1 cellular context compared by ENCODE assay signal in the genomic region with DNA sequence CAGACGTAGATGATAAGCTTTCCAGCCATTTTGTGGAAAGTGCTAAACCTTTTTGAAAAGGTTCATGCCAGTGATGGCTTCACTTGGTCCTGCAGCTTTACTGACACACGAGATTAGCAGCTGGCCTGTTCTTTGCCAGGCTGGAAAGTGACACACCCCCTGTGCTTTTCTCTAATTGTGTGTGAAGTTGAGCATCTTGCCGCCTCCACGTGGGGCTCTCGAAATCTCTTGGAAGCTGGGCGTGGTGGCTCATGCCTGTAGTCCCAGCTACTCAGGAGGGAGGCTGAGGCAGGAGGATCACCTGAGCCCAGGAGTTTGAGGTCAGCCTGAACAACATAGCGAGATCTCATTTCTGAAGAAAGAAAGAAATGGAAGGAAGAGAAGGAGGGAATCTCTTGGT.
TF ChIP-seq lines count a peak whose summit lies in the region.

No MANE protein-coding gene starts in this region.

TF ChIP-seq in WTC11, 78 proteins besides CTCF, POLR2A, EP300 and RAD21 (continued from another document):
- TF ChIP-seq, protein P1, sequence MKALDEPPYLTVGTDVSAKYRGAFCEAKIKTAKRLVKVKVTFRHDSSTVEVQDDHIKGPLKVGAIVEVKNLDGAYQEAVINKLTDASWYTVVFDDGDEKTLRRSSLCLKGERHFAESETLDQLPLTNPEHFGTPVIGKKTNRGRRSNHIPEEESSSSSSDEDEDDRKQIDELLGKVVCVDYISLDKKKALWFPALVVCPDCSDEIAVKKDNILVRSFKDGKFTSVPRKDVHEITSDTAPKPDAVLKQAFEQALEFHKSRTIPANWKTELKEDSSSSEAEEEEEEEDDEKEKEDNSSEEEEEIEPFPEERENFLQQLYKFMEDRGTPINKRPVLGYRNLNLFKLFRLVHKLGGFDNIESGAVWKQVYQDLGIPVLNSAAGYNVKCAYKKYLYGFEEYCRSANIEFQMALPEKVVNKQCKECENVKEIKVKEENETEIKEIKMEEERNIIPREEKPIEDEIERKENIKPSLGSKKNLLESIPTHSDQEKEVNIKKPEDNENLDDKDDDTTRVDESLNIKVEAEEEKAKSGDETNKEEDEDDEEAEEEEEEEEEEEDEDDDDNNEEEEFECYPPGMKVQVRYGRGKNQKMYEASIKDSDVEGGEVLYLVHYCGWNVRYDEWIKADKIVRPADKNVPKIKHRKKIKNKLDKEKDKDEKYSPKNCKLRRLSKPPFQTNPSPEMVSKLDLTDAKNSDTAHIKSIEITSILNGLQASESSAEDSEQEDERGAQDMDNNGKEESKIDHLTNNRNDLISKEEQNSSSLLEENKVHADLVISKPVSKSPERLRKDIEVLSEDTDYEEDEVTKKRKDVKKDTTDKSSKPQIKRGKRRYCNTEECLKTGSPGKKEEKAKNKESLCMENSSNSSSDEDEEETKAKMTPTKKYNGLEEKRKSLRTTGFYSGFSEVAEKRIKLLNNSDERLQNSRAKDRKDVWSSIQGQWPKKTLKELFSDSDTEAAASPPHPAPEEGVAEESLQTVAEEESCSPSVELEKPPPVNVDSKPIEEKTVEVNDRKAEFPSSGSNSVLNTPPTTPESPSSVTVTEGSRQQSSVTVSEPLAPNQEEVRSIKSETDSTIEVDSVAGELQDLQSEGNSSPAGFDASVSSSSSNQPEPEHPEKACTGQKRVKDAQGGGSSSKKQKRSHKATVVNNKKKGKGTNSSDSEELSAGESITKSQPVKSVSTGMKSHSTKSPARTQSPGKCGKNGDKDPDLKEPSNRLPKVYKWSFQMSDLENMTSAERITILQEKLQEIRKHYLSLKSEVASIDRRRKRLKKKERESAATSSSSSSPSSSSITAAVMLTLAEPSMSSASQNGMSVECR (CRISPR knock-in tag; IDR thresholded peaks at IDR 0.05; ENCODE audit: borderline replicate concordance): no peak
- TF ChIP-seq TEAD1 (CRISPR knock-in tag; IDR thresholded peaks at IDR 0.05) (no peak), MXD4 (CRISPR knock-in tag; IDR thresholded peaks at IDR 0.05; ENCODE audit: borderline replicate concordance) (no peak)
- TF ChIP-seq, protein P2, sequence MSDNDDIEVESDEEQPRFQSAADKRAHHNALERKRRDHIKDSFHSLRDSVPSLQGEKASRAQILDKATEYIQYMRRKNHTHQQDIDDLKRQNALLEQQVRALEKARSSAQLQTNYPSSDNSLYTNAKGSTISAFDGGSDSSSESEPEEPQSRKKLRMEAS (CRISPR knock-in tag; IDR thresholded peaks at IDR 0.05): no peak
